ENCODE assay signal across 30 cellular contexts in genomic region chr9:81758123-81758797, GRCh38.
"Had no signal": no experiment of that assay in that cellular context is flagged by ENCODE, and none has a peak within 500 bp of the region (broad histone marks: within the 10 kb centered on the region; RNA-seq: fewer than 3 reads in every experiment).

No MANE protein-coding gene starts in this region.

- H3K79me2 ChIP-seq: parathyroid adenoma had no signal

- H3K27me3 Mint-ChIP-seq: naive thymus-derived CD4-positive, alpha-beta T cell; stimulated activated naive CD8-positive, alpha-beta T cell treated with anti-CD3 and anti-CD28 coated beads, Interleukin-15, amount 100 ng/mL, for 72 hours had no signal

- H3K9ac ChIP-seq: neural progenitor cell, parathyroid adenoma had no signal

- ATAC-seq: naive thymus-derived CD4-positive, alpha-beta T cell; natural killer cell; psoas muscle; right cardiac atrium; right lobe of liver; stimulated activated naive CD8-positive, alpha-beta T cell treated with anti-CD3 and anti-CD28 coated beads, Interleukin-15, amount 100 ng/mL, for 72 hours; stimulated activated naive CD8-positive, alpha-beta T cell treated with anti-CD3 and anti-CD28 coated beads, Interleukin-15, Interleukin-2, amounts not matched to agents 100 U/mL and 50 U/mL, for 24 hours; upper lobe of right lung had no signal

- H3K9me3 Mint-ChIP-seq: natural killer cell, nephron, neural progenitor cell, type B pancreatic cell had no signal

- H3K36me3 ChIP-seq: neural progenitor cell, ovary, right lobe of liver, sigmoid colon, spleen, suprapubic skin, tibial artery, transverse colon, upper lobe of right lung, uterus had no signal

- H3K36me3 Mint-ChIP-seq: naive thymus-derived CD4-positive, alpha-beta T cell; natural killer cell; type B pancreatic cell had no signal

- H3K27ac ChIP-seq: neural progenitor cell, ovary, parathyroid adenoma, psoas muscle, right lobe of liver, sigmoid colon, spleen, suprapubic skin, testis, tibial artery, transverse colon, upper lobe of right lung, uterus had no signal

- H3K4me1 ChIP-seq: parathyroid adenoma, psoas muscle, right lobe of liver, sigmoid colon, spleen, suprapubic skin, testis, transverse colon, upper lobe of right lung, uterus had no signal

- H3K4me2 ChIP-seq: neural progenitor cell had no signal

- H3K27ac Mint-ChIP-seq: naive thymus-derived CD4-positive, alpha-beta T cell; natural killer cell; nephron; neural progenitor cell; progenitor cell of endocrine pancreas; type B pancreatic cell had no signal

- H3K9me3 ChIP-seq: ovary, psoas muscle, right lobe of liver, sigmoid colon, spleen, suprapubic skin, testis, tibial artery, transverse colon, upper lobe of right lung, uterus had no signal

- H3K27me3 ChIP-seq: neural progenitor cell, ovary, right lobe of liver, sigmoid colon, spleen, suprapubic skin, testis, tibial artery, transverse colon, upper lobe of right lung, uterus had no signal

- H3K4me1 Mint-ChIP-seq: naive thymus-derived CD4-positive, alpha-beta T cell; natural killer cell; stimulated activated naive CD8-positive, alpha-beta T cell treated with anti-CD3 and anti-CD28 coated beads, Interleukin-15, amount 100 ng/mL, for 72 hours had no signal

- H3K4me3 ChIP-seq: neural progenitor cell, ovary, psoas muscle, right lobe of liver, sigmoid colon, spleen, suprapubic skin, testis, tibial artery, transverse colon, upper lobe of right lung, uterus had no signal

- H3K4me3 Mint-ChIP-seq: naive thymus-derived CD4-positive, alpha-beta T cell; natural killer cell; nephron; neural progenitor cell; stimulated activated naive CD8-positive, alpha-beta T cell treated with anti-CD3 and anti-CD28 coated beads, Interleukin-15, amount 100 ng/mL, for 72 hours; type B pancreatic cell had no signal

- H2AFZ ChIP-seq: parathyroid adenoma had no signal

- DNase-seq: naive thymus-derived CD4-positive, alpha-beta T cell; natural killer cell; occipital lobe; ovary; psoas muscle; right cardiac atrium; right lobe of liver; sigmoid colon; small intestine; spleen; stimulated activated CD4-positive, alpha-beta T cell treated with anti-CD3 and anti-CD28 coated beads, Interleukin-12 subunit alpha, Interleukin-12 subunit beta, amount 100 ng/mL, for 4 hours; stimulated activated CD4-positive, alpha-beta T cell treated with anti-CD3 and anti-CD28 coated beads, Interleukin-1b, Interleukin-23, amount 100 ng/mL, for 48 hours; stimulated activated CD4-positive, alpha-beta T cell treated with anti-CD3 and anti-CD28 coated beads, Interleukin-4, amount 100 ng/mL, for 1 hour; stimulated activated CD4-positive, alpha-beta T cell treated with anti-CD3 and anti-CD28 coated beads, Interleukin-4, amount 100 ng/mL, for 4 hours; stimulated activated CD8-positive, alpha-beta memory T cell treated with anti-CD3 and anti-CD28 coated beads, Interleukin-4, amount 100 ng/mL, for 48 hours; stimulated activated naive CD4-positive, alpha-beta T cell; stimulated activated naive CD8-positive, alpha-beta T cell treated with anti-CD3 and anti-CD28 coated beads, Interleukin-15, amount 100 ng/mL, for 72 hours; stimulated activated naive CD8-positive, alpha-beta T cell treated with anti-CD3 and anti-CD28 coated beads, Interleukin-15, Interleukin-2, amounts not matched to agents 100 U/mL and 50 U/mL, for 24 hours; substantia nigra; testis; tibial artery; transverse colon; upper lobe of right lung; uterus had no signal
